ENCODE assay signal across 1 cellular context in the genomic region with DNA sequence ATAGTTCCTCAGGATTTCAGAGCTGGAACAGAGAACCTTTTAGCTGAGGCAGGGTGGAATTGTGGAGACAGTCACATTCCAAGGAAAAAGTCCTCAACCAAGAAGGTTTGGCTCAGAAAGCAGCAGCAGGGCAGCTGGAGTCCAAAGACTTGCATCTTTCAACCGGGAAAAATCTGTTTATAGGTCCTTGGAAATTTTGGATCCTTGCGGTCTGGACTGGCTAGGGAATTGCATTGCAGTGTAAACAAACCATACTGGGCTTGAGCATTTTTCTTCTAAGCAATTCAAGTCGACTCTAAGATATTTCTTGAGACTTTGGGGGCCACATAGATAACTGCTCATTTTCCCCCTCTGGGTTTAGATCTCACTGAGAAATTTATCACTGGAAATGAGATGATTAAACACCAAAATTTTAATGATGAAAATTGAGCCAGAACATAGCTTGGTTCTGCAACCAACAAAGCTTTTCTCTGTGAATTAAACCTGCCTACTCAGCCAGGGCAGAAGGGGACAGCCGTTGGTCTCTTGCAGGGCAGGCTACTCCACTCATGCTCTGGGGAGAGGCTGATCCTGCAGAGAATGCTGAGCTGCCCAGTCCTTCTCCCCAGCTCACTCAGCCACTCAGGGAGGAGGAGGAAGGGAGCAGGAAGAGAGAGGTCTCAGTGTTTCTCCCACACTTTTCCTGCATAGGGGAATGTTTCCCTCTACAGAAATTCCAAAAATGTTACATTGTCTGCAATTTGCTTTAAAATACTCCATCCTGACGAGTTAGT.
TF ChIP-seq lines count a peak whose summit lies in the region.

No MANE protein-coding gene starts in this region.

TF ChIP-seq in GM23338, 12 proteins besides CTCF, POLR2A, EP300 and RAD21:
- TF ChIP-seq POLR2AphosphoS5 (IDR thresholded peaks at IDR 0.05; ENCODE audit: low read depth) (no peak), NANOG (IDR thresholded peaks at IDR 0.05; ENCODE audit: borderline replicate concordance) (no peak), EZH2phosphoT487 (IDR thresholded peaks at IDR 0.05; ENCODE audit: unreplicated experiment) (no peak), ZNF114 (CRISPR knock-in tag; IDR thresholded peaks at IDR 0.05) (no peak), STAT1 (IDR thresholded peaks at IDR 0.05; ENCODE audit: unreplicated experiment) (no peak), CREB1 (CRISPR knock-in tag; IDR thresholded peaks at IDR 0.05; ENCODE audit: low read depth) (no peak), ZNF331 (CRISPR knock-in tag; IDR thresholded peaks at IDR 0.05; ENCODE audit: low read depth) (no peak), JUNB (IDR thresholded peaks at IDR 0.05; ENCODE audit: unreplicated experiment) (no peak), EZH2 (IDR thresholded peaks at IDR 0.05; ENCODE audit: low read depth, unreplicated experiment) (no peak)
- TF ChIP-seq, protein P1, sequence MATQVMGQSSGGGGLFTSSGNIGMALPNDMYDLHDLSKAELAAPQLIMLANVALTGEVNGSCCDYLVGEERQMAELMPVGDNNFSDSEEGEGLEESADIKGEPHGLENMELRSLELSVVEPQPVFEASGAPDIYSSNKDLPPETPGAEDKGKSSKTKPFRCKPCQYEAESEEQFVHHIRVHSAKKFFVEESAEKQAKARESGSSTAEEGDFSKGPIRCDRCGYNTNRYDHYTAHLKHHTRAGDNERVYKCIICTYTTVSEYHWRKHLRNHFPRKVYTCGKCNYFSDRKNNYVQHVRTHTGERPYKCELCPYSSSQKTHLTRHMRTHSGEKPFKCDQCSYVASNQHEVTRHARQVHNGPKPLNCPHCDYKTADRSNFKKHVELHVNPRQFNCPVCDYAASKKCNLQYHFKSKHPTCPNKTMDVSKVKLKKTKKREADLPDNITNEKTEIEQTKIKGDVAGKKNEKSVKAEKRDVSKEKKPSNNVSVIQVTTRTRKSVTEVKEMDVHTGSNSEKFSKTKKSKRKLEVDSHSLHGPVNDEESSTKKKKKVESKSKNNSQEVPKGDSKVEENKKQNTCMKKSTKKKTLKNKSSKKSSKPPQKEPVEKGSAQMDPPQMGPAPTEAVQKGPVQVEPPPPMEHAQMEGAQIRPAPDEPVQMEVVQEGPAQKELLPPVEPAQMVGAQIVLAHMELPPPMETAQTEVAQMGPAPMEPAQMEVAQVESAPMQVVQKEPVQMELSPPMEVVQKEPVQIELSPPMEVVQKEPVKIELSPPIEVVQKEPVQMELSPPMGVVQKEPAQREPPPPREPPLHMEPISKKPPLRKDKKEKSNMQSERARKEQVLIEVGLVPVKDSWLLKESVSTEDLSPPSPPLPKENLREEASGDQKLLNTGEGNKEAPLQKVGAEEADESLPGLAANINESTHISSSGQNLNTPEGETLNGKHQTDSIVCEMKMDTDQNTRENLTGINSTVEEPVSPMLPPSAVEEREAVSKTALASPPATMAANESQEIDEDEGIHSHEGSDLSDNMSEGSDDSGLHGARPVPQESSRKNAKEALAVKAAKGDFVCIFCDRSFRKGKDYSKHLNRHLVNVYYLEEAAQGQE (IDR thresholded peaks at IDR 0.05; ENCODE audit: unreplicated experiment) = no peak
- TF ChIP-seq, protein P2, sequence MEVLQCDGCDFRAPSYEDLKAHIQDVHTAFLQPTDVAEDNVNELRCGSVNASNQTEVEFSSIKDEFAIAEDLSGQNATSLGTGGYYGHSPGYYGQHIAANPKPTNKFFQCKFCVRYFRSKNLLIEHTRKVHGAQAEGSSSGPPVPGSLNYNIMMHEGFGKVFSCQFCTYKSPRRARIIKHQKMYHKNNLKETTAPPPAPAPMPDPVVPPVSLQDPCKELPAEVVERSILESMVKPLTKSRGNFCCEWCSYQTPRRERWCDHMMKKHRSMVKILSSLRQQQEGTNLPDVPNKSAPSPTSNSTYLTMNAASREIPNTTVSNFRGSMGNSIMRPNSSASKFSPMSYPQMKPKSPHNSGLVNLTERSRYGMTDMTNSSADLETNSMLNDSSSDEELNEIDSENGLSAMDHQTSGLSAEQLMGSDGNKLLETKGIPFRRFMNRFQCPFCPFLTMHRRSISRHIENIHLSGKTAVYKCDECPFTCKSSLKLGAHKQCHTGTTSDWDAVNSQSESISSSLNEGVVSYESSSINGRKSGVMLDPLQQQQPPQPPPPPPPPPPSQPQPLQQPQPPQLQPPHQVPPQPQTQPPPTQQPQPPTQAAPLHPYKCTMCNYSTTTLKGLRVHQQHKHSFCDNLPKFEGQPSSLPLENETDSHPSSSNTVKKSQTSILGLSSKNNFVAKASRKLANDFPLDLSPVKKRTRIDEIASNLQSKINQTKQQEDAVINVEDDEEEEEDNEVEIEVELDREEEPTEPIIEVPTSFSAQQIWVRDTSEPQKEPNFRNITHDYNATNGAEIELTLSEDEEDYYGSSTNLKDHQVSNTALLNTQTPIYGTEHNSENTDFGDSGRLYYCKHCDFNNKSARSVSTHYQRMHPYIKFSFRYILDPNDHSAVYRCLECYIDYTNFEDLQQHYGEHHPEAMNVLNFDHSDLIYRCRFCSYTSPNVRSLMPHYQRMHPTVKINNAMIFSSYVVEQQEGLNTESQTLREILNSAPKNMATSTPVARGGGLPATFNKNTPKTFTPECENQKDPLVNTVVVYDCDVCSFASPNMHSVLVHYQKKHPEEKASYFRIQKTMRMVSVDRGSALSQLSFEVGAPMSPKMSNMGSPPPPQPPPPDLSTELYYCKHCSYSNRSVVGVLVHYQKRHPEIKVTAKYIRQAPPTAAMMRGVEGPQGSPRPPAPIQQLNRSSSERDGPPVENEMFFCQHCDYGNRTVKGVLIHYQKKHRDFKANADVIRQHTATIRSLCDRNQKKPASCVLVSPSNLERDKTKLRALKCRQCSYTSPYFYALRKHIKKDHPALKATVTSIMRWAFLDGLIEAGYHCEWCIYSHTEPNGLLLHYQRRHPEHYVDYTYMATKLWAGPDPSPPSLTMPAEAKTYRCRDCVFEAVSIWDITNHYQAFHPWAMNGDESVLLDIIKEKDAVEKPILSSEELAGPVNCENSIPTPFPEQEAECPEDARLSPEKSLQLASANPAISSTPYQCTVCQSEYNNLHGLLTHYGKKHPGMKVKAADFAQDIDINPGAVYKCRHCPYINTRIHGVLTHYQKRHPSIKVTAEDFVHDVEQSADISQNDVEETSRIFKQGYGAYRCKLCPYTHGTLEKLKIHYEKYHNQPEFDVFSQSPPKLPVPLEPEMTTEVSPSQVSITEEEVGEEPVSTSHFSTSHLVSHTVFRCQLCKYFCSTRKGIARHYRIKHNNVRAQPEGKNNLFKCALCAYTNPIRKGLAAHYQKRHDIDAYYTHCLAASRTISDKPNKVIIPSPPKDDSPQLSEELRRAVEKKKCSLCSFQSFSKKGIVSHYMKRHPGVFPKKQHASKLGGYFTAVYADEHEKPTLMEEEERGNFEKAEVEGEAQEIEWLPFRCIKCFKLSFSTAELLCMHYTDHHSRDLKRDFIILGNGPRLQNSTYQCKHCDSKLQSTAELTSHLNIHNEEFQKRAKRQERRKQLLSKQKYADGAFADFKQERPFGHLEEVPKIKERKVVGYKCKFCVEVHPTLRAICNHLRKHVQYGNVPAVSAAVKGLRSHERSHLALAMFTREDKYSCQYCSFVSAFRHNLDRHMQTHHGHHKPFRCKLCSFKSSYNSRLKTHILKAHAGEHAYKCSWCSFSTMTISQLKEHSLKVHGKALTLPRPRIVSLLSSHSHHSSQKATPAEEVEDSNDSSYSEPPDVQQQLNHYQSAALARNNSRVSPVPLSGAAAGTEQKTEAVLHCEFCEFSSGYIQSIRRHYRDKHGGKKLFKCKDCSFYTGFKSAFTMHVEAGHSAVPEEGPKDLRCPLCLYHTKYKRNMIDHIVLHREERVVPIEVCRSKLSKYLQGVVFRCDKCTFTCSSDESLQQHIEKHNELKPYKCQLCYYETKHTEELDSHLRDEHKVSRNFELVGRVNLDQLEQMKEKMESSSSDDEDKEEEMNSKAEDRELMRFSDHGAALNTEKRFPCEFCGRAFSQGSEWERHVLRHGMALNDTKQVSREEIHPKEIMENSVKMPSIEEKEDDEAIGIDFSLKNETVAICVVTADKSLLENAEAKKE (CRISPR knock-in tag; IDR thresholded peaks at IDR 0.05) = no peak
- TF ChIP-seq, protein P3, sequence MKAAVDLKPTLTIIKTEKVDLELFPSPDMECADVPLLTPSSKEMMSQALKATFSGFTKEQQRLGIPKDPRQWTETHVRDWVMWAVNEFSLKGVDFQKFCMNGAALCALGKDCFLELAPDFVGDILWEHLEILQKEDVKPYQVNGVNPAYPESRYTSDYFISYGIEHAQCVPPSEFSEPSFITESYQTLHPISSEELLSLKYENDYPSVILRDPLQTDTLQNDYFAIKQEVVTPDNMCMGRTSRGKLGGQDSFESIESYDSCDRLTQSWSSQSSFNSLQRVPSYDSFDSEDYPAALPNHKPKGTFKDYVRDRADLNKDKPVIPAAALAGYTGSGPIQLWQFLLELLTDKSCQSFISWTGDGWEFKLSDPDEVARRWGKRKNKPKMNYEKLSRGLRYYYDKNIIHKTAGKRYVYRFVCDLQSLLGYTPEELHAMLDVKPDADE (IDR thresholded peaks at IDR 0.05) = no peak
